Comparison of ENCODE assay signal across 1 cellular context in genomic region chr19:13025819-13026477, GRCh38.
TF ChIP-seq lines count a peak whose summit lies in the region.

No MANE protein-coding gene starts in this region.

TF ChIP-seq in HepG2, 621 proteins besides CTCF, POLR2A, EP300 and RAD21:
- TF ChIP-seq RBFOX2 (IDR thresholded peaks at IDR 0.05; ENCODE audit: low read depth, low read length) (peak; percentile 46; the same call in 1 of the 2 replicates), ZNF709 (CRISPR knock-in tag; IDR thresholded peaks at IDR 0.05) (no peak), ZBTB4 (CRISPR knock-in tag; IDR thresholded peaks at IDR 0.05; ENCODE audit: borderline replicate concordance) (no peak), ZNF354B (CRISPR knock-in tag; IDR thresholded peaks at IDR 0.05) (no peak), ZNF274 (CRISPR knock-in tag; IDR thresholded peaks at IDR 0.05) (no peak), SATB2 (CRISPR knock-in tag; IDR thresholded peaks at IDR 0.05) (no peak), LBX2 (CRISPR knock-in tag; IDR thresholded peaks at IDR 0.05; ENCODE audit: borderline replicate concordance) (no peak), RFX3 (CRISPR knock-in tag; IDR thresholded peaks at IDR 0.05) (no peak), ZNF776 (CRISPR knock-in tag; IDR thresholded peaks at IDR 0.05) (no peak), ZNF317 (CRISPR knock-in tag; IDR thresholded peaks at IDR 0.05) (0 out of 2 replicates have a peak, but pooled peaks have one; percentile 28), ZNF343 (CRISPR knock-in tag; IDR thresholded peaks at IDR 0.05) (no peak), E2F5 (CRISPR knock-in tag; conservative IDR thresholded peaks at IDR 0.05) (no peak), ATF3 (CRISPR knock-in tag; IDR thresholded peaks at IDR 0.05) (no peak), HNRNPL (IDR thresholded peaks at IDR 0.05; ENCODE audit: low read depth, low read length) (0 out of 2 replicates have a peak, but pooled peaks have one; percentile 44)
